ENCODE assay signal across 8 cellular contexts in the genomic region with DNA sequence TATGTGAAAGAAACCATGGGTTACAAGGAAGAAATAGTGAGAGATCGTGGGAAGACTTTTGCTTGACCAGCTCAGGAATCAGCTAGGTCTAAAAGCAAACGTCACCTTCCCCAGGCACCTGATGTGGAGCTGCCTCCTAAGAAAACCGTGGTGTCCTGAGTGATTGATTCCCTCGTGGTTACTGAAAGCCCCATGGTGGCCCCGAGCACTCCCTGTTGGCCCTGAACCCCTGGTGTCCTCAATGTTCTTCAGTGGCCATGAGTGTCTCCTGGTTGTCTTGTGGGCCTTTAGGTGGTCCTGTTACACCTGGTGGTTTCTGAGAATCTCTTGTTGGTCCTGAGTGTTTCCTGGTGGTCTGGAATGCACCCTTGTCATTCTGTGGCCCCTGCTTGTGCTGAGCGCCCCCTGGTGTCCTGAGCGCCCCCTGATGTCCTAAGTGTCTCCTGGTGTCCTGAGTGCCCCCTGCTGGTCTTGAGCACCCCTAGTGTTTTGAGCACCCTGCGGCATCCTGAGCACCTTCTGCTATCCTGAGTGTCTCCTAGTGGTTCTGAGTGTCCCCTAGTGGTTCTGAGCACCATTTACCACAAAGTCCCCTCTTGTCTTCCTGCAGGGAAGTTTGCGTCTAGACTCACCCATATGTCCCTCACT.
DNase-seq lines count a peak whose midpoint lies in the region; ATAC-seq and TF ChIP-seq lines count a peak whose summit lies in the region.

No MANE protein-coding gene starts in this region.

- TF ChIP-seq POLR2A in right lobe of liver (IDR thresholded peaks at IDR 0.05) (no peak), testis (IDR thresholded peaks at IDR 0.05) (no peak)

- no peaks in the 10 kb centered on the region for H3K4me1 ChIP-seq in right lobe of liver
- no peaks in the 10 kb centered on the region for H3K4me1 ChIP-seq in testis

- no peaks in the 10 kb centered on the region for H3K9me3 ChIP-seq in right lobe of liver
- no peaks in the 10 kb centered on the region for H3K9me3 ChIP-seq in testis

- no peaks in the 10 kb centered on the region for H3K27me3 ChIP-seq in right lobe of liver
- H3K27me3 ChIP-seq in testis: no peaks in the 10 kb centered on the region

- 32% methylated on average over 5 of the region's 9 CpGs for WGBS in right lobe of liver (ENCODE audit: insufficient coverage, low coverage, low lambda C conversion rate, missing lambda C conversion rate)
- WGBS in testis, 2 donors: 62 to 69% methylated on average over 9 of the region's 9 CpGs

- no peaks in the 10 kb centered on the region for H3K36me3 Mint-ChIP-seq in activated T-cell treated with anti-CD3 and anti-CD28 coated beads, Interleukin-2, amount 50 U/mL, for 4 hours (ENCODE audit: insufficient read depth)

- H3K27ac ChIP-seq in right lobe of liver (no peak overlapping the region), testis (no peak overlapping the region)

- ATAC-seq in GM19452 (IDR thresholded peaks at IDR 0.05; ENCODE audit: unreplicated experiment): peak; percentile 66
- peak; percentile 100 for ATAC-seq in activated T-cell treated with anti-CD3 and anti-CD28 coated beads, Interleukin-2, amount 50 U/mL, for 4 hours
- ATAC-seq in right lobe of liver: peak; percentile 64 to 76 (median 70)
- ATAC-seq in GM18502 (IDR thresholded peaks at IDR 0.05; ENCODE audit: poor library complexity, unreplicated experiment): no peak
- ATAC-seq in GM21447 (IDR thresholded peaks at IDR 0.05; ENCODE audit: unreplicated experiment): no peak

- no peak overlapping the region for H3K4me3 Mint-ChIP-seq in activated T-cell treated with anti-CD3 and anti-CD28 coated beads, Interleukin-2, amount 50 U/mL, for 4 hours

- H3K4me1 Mint-ChIP-seq in activated T-cell treated with anti-CD3 and anti-CD28 coated beads, Interleukin-2, amount 50 U/mL, for 4 hours (ENCODE audit: low read depth): peaks cover 5% of the 10 kb centered on the region

- peak; percentile 27 to 49 (median 37) for TF ChIP-seq CTCF in right lobe of liver (IDR thresholded peaks at IDR 0.05)
- TF ChIP-seq CTCF in testis (IDR thresholded peaks at IDR 0.05): no peak

- DNase-seq in AML-193 (lab: John Stamatoyannopoulos, UW) (peak; percentile 51 to 70), OCI-M1 (lab: John Stamatoyannopoulos, UW) (peak; percentile 64), right lobe of liver (peak in 2 of 3 donors; percentile 50 to 63), testis (peak; percentile 73)
- DNase-seq in activated T-cell treated with anti-CD3 and anti-CD28 coated beads, Interleukin-2, amount 50 U/mL, for 4 hours: peak; percentile 80

- intact Hi-C loops in right lobe of liver (cut with DNase I) (no loop called here), testis (cut with DNase I; ENCODE audit: low total_unique reads) (no loop called here)

- H3K27me3 Mint-ChIP-seq in activated T-cell treated with anti-CD3 and anti-CD28 coated beads, Interleukin-2, amount 50 U/mL, for 4 hours (ENCODE audit: low read depth): peaks cover 17% of the 10 kb centered on the region

- H3K9me3 Mint-ChIP-seq in activated T-cell treated with anti-CD3 and anti-CD28 coated beads, Interleukin-2, amount 50 U/mL, for 4 hours: no peaks in the 10 kb centered on the region

- H3K4me3 ChIP-seq in right lobe of liver: no peak overlapping the region
- H3K4me3 ChIP-seq in testis: no peak overlapping the region

- no peaks in the 10 kb centered on the region for H3K36me3 ChIP-seq in right lobe of liver
- H3K36me3 ChIP-seq in testis (ENCODE audit: low read depth, missing control alignments): no peaks in the 10 kb centered on the region

Comparison
In these comparisons a context has a peak if more than half of its experiments do, and no peak if none do; other contexts are left out.
1. ATAC-seq: peak in GM19452 (single experiment), activated T-cell treated with anti-CD3 and anti-CD28 coated beads, Interleukin-2, amount 50 U/mL, for 4 hours (2 of 2) and right lobe of liver (4 of 4); none in GM18502 (single experiment) and GM21447 (single experiment).
2. CTCF ChIP-seq: peak in right lobe of liver (4 of 4); none in testis (0 of 3).
3. Peak in every context shown above with its lines, with median percentiles within 50 percentile points of each other: DNase-seq.